26 cellular contexts compared by ENCODE assay signal in genomic region chr17:8679136-8679535, GRCh38. TPM values are rescaled to one million over a fixed set of nuclear protein-coding genes. Genes with fewer than 3 reads are reported as not detected.
A peak's percentile ranks its signal among the peaks of the same experiment; 100 is the strongest.
DNase-seq lines count a peak whose midpoint lies in the region; ATAC-seq, FAIRE-seq and TF ChIP-seq lines count a peak whose summit lies in the region.
"Had no signal": no experiment of that assay in that cellular context is flagged by ENCODE, and none has a peak within 500 bp of the region (broad histone marks: within the 10 kb centered on the region; RNA-seq: fewer than 3 reads in every experiment).

No MANE protein-coding gene starts in this region.

- H3K27me3 ChIP-seq in astrocyte (ENCODE audit: insufficient read depth, low read length) (no peaks in the 10 kb centered on the region), tibial artery (no peaks in the 10 kb centered on the region)
- H3K27me3 ChIP-seq: BLaER1 treated with 17β-estradiol and CSF1 and Interleukin-3, amounts not matched to agents 10 nM and 100 nM had no signal

- H3K9me3 ChIP-seq in astrocyte (ENCODE audit: insufficient read depth, low read depth, low read length) (peaks cover 3% of the 10 kb centered on the region), tibial artery (no peaks in the 10 kb centered on the region)
- H3K9me3 ChIP-seq: BE2C, HAP-1 had no signal

- peak; percentile 2 for DNase-seq in GM13976 (ENCODE audit: low spot score)
- no peak for DNase-seq in astrocyte (ENCODE audit: low read depth)
- DNase-seq in fibroblast of the aortic adventitia (ENCODE audit: low read depth) = peak; percentile 58
- DNase-seq in tibial artery = no peak
- DNase-seq in NCI-H446 treated with DMSO at 0.1 percent for 48 hours (lab: John Stamatoyannopoulos, UW) = no peak
- DNase-seq in activated CD4-positive, alpha-beta T cell treated with anti-CD3 and anti-CD28 coated beads for 1 hour = no peak
- DNase-seq: 8988T; ACHN; AML-193; BE2C; CD4-positive, alpha-beta T cell; CD8-positive, alpha-beta memory T cell; DMS 273 treated with DMSO at 0.1 percent for 48 hours; DMS79; EL; GDM1; HFFc6 had no signal

- H3K36me3 ChIP-seq in astrocyte (ENCODE audit: insufficient read depth, low read length) (no peaks in the 10 kb centered on the region), tibial artery (no peaks in the 10 kb centered on the region)
- H3K36me3 ChIP-seq: BE2C; BLaER1 treated with 17β-estradiol and CSF1 and Interleukin-3, amounts not matched to agents 10 nM and 100 nM; HAP-1 had no signal

- FAIRE-seq in astrocyte (lab: Jason Lieb, UNC) = peak; percentile 5
- FAIRE-seq: D721Med, GM12891 had no signal

- H3K4me3 Mint-ChIP-seq in astrocyte (ENCODE audit: unreplicated experiment) = no peak overlapping the region
- H3K4me3 Mint-ChIP-seq: CD14-positive monocyte; CD4-positive, alpha-beta T cell; CD8-positive, alpha-beta memory T cell; GM23338; HFFc6 had no signal

- no peak overlapping the region for H3K9ac ChIP-seq in astrocyte (ENCODE audit: low read length)
- H3K9ac ChIP-seq: BLaER1 treated with 17β-estradiol and CSF1 and Interleukin-3, amounts not matched to agents 10 nM and 100 nM had no signal

- H4K20me1 ChIP-seq in astrocyte (ENCODE audit: insufficient read depth, low read length) = no peaks in the 10 kb centered on the region
- H4K20me1 ChIP-seq: BLaER1 treated with 17β-estradiol and CSF1 and Interleukin-3, amounts not matched to agents 10 nM and 100 nM had no signal

- intact Hi-C loops in tibial artery (cut with DNase I; ENCODE audit: low total_unique reads) = no loop called here

- no peaks in the 10 kb centered on the region for H3K79me2 ChIP-seq in astrocyte (ENCODE audit: insufficient read depth, low read length)

- H3K4me2 ChIP-seq in astrocyte (ENCODE audit: low read length) = no peak overlapping the region
- H3K4me2 ChIP-seq: A549; BLaER1 treated with 17β-estradiol and CSF1 and Interleukin-3, amounts not matched to agents 10 nM and 100 nM; GM23338 had no signal

- no peak overlapping the region for H3K27ac ChIP-seq in astrocyte (ENCODE audit: low read depth, low read length)
- peak overlapping the region; percentile 80 to 87 for H3K27ac ChIP-seq in tibial artery
- H3K27ac ChIP-seq: A549; BLaER1 treated with 17β-estradiol and CSF1 and Interleukin-3, amounts not matched to agents 10 nM and 100 nM had no signal

- no peak overlapping the region for H2AFZ ChIP-seq in astrocyte (ENCODE audit: low read depth, low read length)
- H2AFZ ChIP-seq: GM23338 had no signal

- H3K4me3 ChIP-seq in astrocyte (ENCODE audit: insufficient read depth, low read depth, low read length) (no peak overlapping the region), fibroblast of the aortic adventitia (ENCODE audit: low read depth, low read length) (no peak overlapping the region), tibial artery (no peak overlapping the region)
- H3K4me3 ChIP-seq: A549; BLaER1 treated with 17β-estradiol and CSF1 and Interleukin-3, amounts not matched to agents 10 nM and 100 nM; GM23338; HAP-1 had no signal

- H3K4me1 ChIP-seq in astrocyte (ENCODE audit: insufficient read depth, low read length) (peaks cover 18% of the 10 kb centered on the region), tibial artery (peaks cover 0 to 62% (median 22%) of the 10 kb centered on the region in 4 donors)
- H3K4me1 ChIP-seq: A549, BE2C, HAP-1 had no signal

- no peaks in the 10 kb centered on the region for H3K9me3 Mint-ChIP-seq in astrocyte (ENCODE audit: unreplicated experiment)
- H3K9me3 Mint-ChIP-seq: CD4-positive, alpha-beta T cell had no signal

- H3K36me3 Mint-ChIP-seq in astrocyte (ENCODE audit: low read depth, unreplicated experiment) = no peaks in the 10 kb centered on the region
- H3K36me3 Mint-ChIP-seq: CD14-positive monocyte; CD8-positive, alpha-beta memory T cell had no signal

- ATAC-seq in HG03520 (IDR thresholded peaks at IDR 0.05; ENCODE audit: unreplicated experiment) = no peak
- ATAC-seq in HG02973 (IDR thresholded peaks at IDR 0.05; ENCODE audit: unreplicated experiment) = no peak
- ATAC-seq: A549, GM23338 had no signal

- peaks cover 12% of the 10 kb centered on the region for H3K27me3 Mint-ChIP-seq in astrocyte (ENCODE audit: low read depth, unreplicated experiment)

- TF ChIP-seq CTCF in GM13976 (IDR thresholded peaks at IDR 0.05; ENCODE audit: borderline replicate concordance, control extremely low read depth, extremely low read depth, insufficient read depth, missing control alignments) (no peak), astrocyte (IDR thresholded peaks at IDR 0.05; ENCODE audit: insufficient read depth, low read depth, low read length) (no peak), fibroblast of the aortic adventitia (IDR thresholded peaks at IDR 0.05; ENCODE audit: insufficient read depth, low read length) (no peak), tibial artery (IDR thresholded peaks at IDR 0.05) (no peak)

- in situ Hi-C loops in GM13976 (cut with MboI; ENCODE audit: low sequenced_read_pairs, unreplicated experiment) = no loop called here

- peaks cover 2% of the 10 kb centered on the region for H3K4me1 Mint-ChIP-seq in astrocyte (ENCODE audit: low read depth, unreplicated experiment)
- H3K4me1 Mint-ChIP-seq: CD14-positive monocyte; CD8-positive, alpha-beta memory T cell had no signal

- no peak overlapping the region for H3K27ac Mint-ChIP-seq in astrocyte (ENCODE audit: unreplicated experiment)
- H3K27ac Mint-ChIP-seq: CD14-positive monocyte; CD4-positive, alpha-beta T cell; CD8-positive, alpha-beta memory T cell; GM23338; HFFc6 had no signal

RNA-seq across cellular contexts. Expression of gene MYH10, which starts 48.6 kb away (rescaled TPM):
- total RNA-seq in astrocyte (125 and 150 TPM in 2 replicates), fibroblast of the aortic adventitia (ENCODE audit: low replicate concordance) (85.7 and 404 TPM in 2 replicates)

Comparison
In these comparisons a context has a peak if more than half of its experiments do, and no peak if none do; other contexts are left out.
1. DNase-seq: peak in GM13976 (single experiment) and fibroblast of the aortic adventitia (single experiment); none in astrocyte (single experiment), tibial artery (0 of 2), NCI-H446 treated with DMSO at 0.1 percent for 48 hours (single experiment) and activated CD4-positive, alpha-beta T cell treated with anti-CD3 and anti-CD28 coated beads for 1 hour (single experiment).